Comparison of ENCODE assay signal across 1 cellular context in the genomic region with DNA sequence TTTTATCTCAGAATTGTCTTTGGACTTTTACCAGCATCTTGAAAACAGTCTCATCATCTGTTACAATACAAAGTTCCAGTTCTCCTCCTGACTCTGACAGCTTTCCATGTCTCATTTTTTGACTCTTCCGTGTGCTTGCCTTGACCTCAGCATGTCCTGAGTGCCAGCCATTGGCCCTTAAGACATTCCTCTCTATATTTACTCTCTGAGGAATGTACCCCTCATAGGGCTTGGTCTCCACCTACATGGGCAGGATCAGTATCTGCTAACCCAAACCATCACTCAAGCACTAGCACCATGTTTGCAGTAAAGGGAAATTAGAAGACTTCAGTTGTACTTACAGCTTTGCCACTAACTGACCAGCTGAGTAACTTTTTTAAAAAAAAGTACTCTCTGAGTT.
TF ChIP-seq lines count a peak whose summit lies in the region.

No MANE protein-coding gene starts in this region.

TF ChIP-seq in IMR-90, 13 proteins besides CTCF, POLR2A, EP300 and RAD21:
- TF ChIP-seq, protein P1, sequence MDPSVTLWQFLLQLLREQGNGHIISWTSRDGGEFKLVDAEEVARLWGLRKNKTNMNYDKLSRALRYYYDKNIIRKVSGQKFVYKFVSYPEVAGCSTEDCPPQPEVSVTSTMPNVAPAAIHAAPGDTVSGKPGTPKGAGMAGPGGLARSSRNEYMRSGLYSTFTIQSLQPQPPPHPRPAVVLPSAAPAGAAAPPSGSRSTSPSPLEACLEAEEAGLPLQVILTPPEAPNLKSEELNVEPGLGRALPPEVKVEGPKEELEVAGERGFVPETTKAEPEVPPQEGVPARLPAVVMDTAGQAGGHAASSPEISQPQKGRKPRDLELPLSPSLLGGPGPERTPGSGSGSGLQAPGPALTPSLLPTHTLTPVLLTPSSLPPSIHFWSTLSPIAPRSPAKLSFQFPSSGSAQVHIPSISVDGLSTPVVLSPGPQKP (IDR thresholded peaks at IDR 0.05; ENCODE audit: borderline replicate concordance, low read depth, low read length) = no peak
- TF ChIP-seq MAFK (IDR thresholded peaks at IDR 0.05; ENCODE audit: low read depth, low read length) (no peak), NFE2L2 (IDR thresholded peaks at IDR 0.05; ENCODE audit: low read depth, low read length) (no peak), CEBPB (IDR thresholded peaks at IDR 0.05; ENCODE audit: low read depth, low read length) (no peak), RFX5 (IDR thresholded peaks at IDR 0.05; ENCODE audit: low read depth, low read length) (no peak), SMC3 (IDR thresholded peaks at IDR 0.05; ENCODE audit: low read depth, low read length) (no peak), MXI1 (IDR thresholded peaks at IDR 0.05; ENCODE audit: borderline replicate concordance, low read depth, low read length) (no peak), CHD1 (IDR thresholded peaks at IDR 0.05; ENCODE audit: low read depth, low read length) (no peak), MAZ (IDR thresholded peaks at IDR 0.05; ENCODE audit: borderline replicate concordance, low read depth, low read length) (no peak), BHLHE40 (IDR thresholded peaks at IDR 0.05; ENCODE audit: low read depth, low read length) (no peak), FOS (IDR thresholded peaks at IDR 0.05; ENCODE audit: low read depth, low read length) (no peak), RCOR1 (IDR thresholded peaks at IDR 0.05; ENCODE audit: insufficient replicate concordance, low read length) (no peak)
- TF ChIP-seq, protein P2, sequence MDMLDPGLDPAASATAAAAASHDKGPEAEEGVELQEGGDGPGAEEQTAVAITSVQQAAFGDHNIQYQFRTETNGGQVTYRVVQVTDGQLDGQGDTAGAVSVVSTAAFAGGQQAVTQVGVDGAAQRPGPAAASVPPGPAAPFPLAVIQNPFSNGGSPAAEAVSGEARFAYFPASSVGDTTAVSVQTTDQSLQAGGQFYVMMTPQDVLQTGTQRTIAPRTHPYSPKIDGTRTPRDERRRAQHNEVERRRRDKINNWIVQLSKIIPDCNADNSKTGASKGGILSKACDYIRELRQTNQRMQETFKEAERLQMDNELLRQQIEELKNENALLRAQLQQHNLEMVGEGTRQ (IDR thresholded peaks at IDR 0.05; ENCODE audit: low read depth, low read length) = no peak
